ENCODE assay signal across 1 cellular context in genomic region chr6:154800338-154800737, GRCh38.
A peak's percentile ranks its signal among the peaks of the same experiment; 100 is the strongest.
TF ChIP-seq lines count a peak whose summit lies in the region.

No MANE protein-coding gene starts in this region.

TF ChIP-seq in GM12878, 131 proteins besides CTCF, POLR2A, EP300 and RAD21 (continued from another document):
- TF ChIP-seq ZBTB11 (CRISPR knock-in tag; IDR thresholded peaks at IDR 0.05), result no peak
- TF ChIP-seq SMC3 (IDR thresholded peaks at IDR 0.05; ENCODE audit: borderline replicate concordance, low read length), result no peak
- no peak for TF ChIP-seq MXI1 (IDR thresholded peaks at IDR 0.05; ENCODE audit: low read depth, low read length)
- no peak for TF ChIP-seq CHD1 (IDR thresholded peaks at IDR 0.05; ENCODE audit: low read depth, low read length)
- TF ChIP-seq ETV6 (conservative IDR thresholded peaks at IDR 0.05 in 1 of 2, IDR thresholded peaks at IDR 0.05 in 1 of 2; ENCODE audit: borderline replicate concordance in 1 of 2, low read depth in 1 of 2), result no peak
- no peak for TF ChIP-seq RBBP5 (conservative IDR thresholded peaks at IDR 0.05)
- no peak for TF ChIP-seq STAT1 (conservative IDR thresholded peaks at IDR 0.05)
- no peak for TF ChIP-seq CHD4 (IDR thresholded peaks at IDR 0.05)
- TF ChIP-seq YY1 (IDR thresholded peaks at IDR 0.05; ENCODE audit: low read depth, low read length), result no peak
- TF ChIP-seq ZNF24 (IDR thresholded peaks at IDR 0.05), result peak; percentile 79
- no peak for TF ChIP-seq BHLHE40 (IDR thresholded peaks at IDR 0.05; ENCODE audit: borderline replicate concordance in 1 of 2, low read depth in 2 of 2, low read length in 1 of 2)
- no peak for TF ChIP-seq TCF12 (IDR thresholded peaks at IDR 0.05; ENCODE audit: low read depth, low read length)
- no peak for TF ChIP-seq BRCA1 (IDR thresholded peaks at IDR 0.05; ENCODE audit: low read depth, low read length)
